In the genomic region with DNA sequence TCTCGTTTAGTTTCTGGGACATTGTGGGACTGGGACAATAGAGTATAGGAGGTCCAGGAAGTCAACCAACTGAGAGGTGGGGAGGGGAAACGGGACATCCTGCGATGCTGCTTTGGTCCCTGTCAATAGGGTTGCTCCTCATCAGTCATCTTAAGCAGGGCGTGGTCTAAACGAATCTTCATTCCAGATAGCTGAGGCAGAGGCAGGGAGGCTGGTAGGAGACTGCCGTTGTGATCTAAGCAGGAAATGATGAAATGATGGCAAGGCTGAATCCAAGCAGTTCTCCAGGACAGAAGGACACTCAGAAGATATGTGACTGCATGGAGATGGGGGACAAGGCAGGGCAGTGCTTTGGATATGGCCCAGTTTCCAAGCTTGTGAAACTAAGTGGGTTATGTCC, we compare ENCODE assay signal across 17 cellular contexts.
A peak's percentile ranks its signal among the peaks of the same experiment; 100 is the strongest.
DNase-seq lines count a peak whose midpoint lies in the region; ATAC-seq, FAIRE-seq and TF ChIP-seq lines count a peak whose summit lies in the region.
"Had no signal": no experiment of that assay in that cellular context is flagged by ENCODE, and none has a peak within 500 bp of the region (broad histone marks: within the 10 kb centered on the region; RNA-seq: fewer than 3 reads in every experiment).

No MANE protein-coding gene starts in this region.

- 95% methylated on average over 6 of the region's 6 CpGs; no CpG with 5 or more reads in 1 of the 2 experiments for WGBS in H1 (ENCODE audit: extremely low coverage in 1 of 2, insufficient coverage in 1 of 2, insufficient read length in 1 of 2, insufficient replicate concordance in 2 of 2, low coverage in 1 of 2, low lambda C conversion rate in 2 of 2, missing lambda C conversion rate in 1 of 2), 2 experiments

- no peaks in the 10 kb centered on the region for H3K23me2 ChIP-seq in H1 (ENCODE audit: low read depth, low read length)

- no peaks in the 10 kb centered on the region for H3K4me1 Mint-ChIP-seq in activated T-cell treated with anti-CD3 and anti-CD28 coated beads, Interleukin-2, amount 50 U/mL, for 4 hours (ENCODE audit: low read depth)
- H3K4me1 Mint-ChIP-seq: B cell, IgD-negative memory B cell had no signal

- H3K9ac ChIP-seq in PC-3 (ENCODE audit: low read length) (no peak overlapping the region), H1 (replicated peaks in 1 of 4; ENCODE audit: extremely low read depth in 1 of 4, low read depth in 3 of 4, low read length in 3 of 4) (no peak overlapping the region)

- ATAC-seq in PC-3, result no peak
- no peak for ATAC-seq in HG03135 (IDR thresholded peaks at IDR 0.05; ENCODE audit: unreplicated experiment)
- no peak for ATAC-seq in activated T-cell treated with anti-CD3 and anti-CD28 coated beads, Interleukin-2, amount 50 U/mL, for 4 hours

- TF ChIP-seq CTCF in PC-3 (conservative IDR thresholded peaks at IDR 0.05; ENCODE audit: low read depth, low read length), result no peak
- no peak for TF ChIP-seq CTCF in H1 (IDR thresholded peaks at IDR 0.05; ENCODE audit: control extremely low read depth in 1 of 3, insufficient read depth in 1 of 3, low read depth in 1 of 3, low read length in 3 of 3)

- no peak overlapping the region for H3K18ac ChIP-seq in H1 (ENCODE audit: extremely low read depth, low read length)

- H2BK120ac ChIP-seq in H1 (replicated peaks; ENCODE audit: low read depth, low read length), result no peak overlapping the region

- H3K27ac ChIP-seq in PC-3 (ENCODE audit: low read length), result no peak overlapping the region
- H3K27ac ChIP-seq in H1 (ENCODE audit: low read depth, low read length), result no peak overlapping the region

- H2AFZ ChIP-seq in PC-3 (ENCODE audit: low read length) (no peak overlapping the region), H1 (ENCODE audit: low read length) (no peak overlapping the region)

- intact Hi-C loops in PC-3 (cut with micrococcal nuclease), result no loop called here

- H3K9me2 ChIP-seq in PC-3 (replicated peaks; ENCODE audit: low read length), result no peaks in the 10 kb centered on the region

- CTCF ChIA-PET in PC-3 (lab: Charles Lee), result no interaction called here
- CTCF ChIA-PET in H1 (lab: Charles Lee; ENCODE audit: partially characterized antibody), result interaction anchor here (0.9 to 1.9 kb wide), 2 partner anchors 24 to 33 kb away, joined by 3 to 5 read pairs; no protein-coding TSS in a partner anchor

- TF ChIP-seq POLR2A in H1 (IDR thresholded peaks at IDR 0.05; ENCODE audit: control extremely low read depth in 1 of 2, low read depth in 2 of 2, low read length in 2 of 2), result no peak

- no peak for TF ChIP-seq EP300 in H1 (IDR thresholded peaks at IDR 0.05; ENCODE audit: borderline replicate concordance in 1 of 2, low read depth in 2 of 2, low read length in 2 of 2)

- H3K56ac ChIP-seq in H1 (replicated peaks; ENCODE audit: insufficient read length, low read depth, low read length), result no peak overlapping the region

- H3K9me3 Mint-ChIP-seq in activated T-cell treated with anti-CD3 and anti-CD28 coated beads, Interleukin-2, amount 50 U/mL, for 4 hours, result peaks cover 7% of the 10 kb centered on the region

- H3K36me3 ChIP-seq in PC-3 (ENCODE audit: low read depth, low read length) (no peaks in the 10 kb centered on the region), H1 (ENCODE audit: control insufficient read depth in 2 of 4, insufficient read depth in 4 of 4, low read length in 3 of 4) (no peaks in the 10 kb centered on the region)

- TF ChIP-seq RAD21 in H1 (IDR thresholded peaks at IDR 0.05 in 1 of 2, conservative IDR thresholded peaks at IDR 0.05 in 1 of 2; ENCODE audit: low read depth in 2 of 2, low read length in 2 of 2), result no peak

- H3F3A ChIP-seq in PC-3 (ENCODE audit: low read length, unreplicated experiment), result no peaks in the 10 kb centered on the region

- no peak overlapping the region for H3K4me3 Mint-ChIP-seq in activated T-cell treated with anti-CD3 and anti-CD28 coated beads, Interleukin-2, amount 50 U/mL, for 4 hours
- H3K4me3 Mint-ChIP-seq: B cell; CD4-positive, alpha-beta T cell; IgD-negative memory B cell had no signal

- H2BK5ac ChIP-seq in H1 (ENCODE audit: low read depth, low read length), result no peak overlapping the region

- no peak overlapping the region for H2BK15ac ChIP-seq in H1 (ENCODE audit: low read length)

- no peak for FAIRE-seq in H1 (lab: Jason Lieb, UNC)
- FAIRE-seq: A204.1, G401.6, GM19239 had no signal

- POLR2A ChIA-PET in PC-3 (lab: Charles Lee; ENCODE audit: unreplicated experiment) (no interaction called here), H1 (lab: Charles Lee; ENCODE audit: partially characterized antibody) (no interaction called here)

- DNase-seq in HT1080 (ENCODE audit: low read depth), result peak; percentile 31
- peak; percentile 18 for DNase-seq in PC-3
- no peak for DNase-seq in H1 (ENCODE audit: low read depth in 1 of 2, low spot score in 2 of 2)
- no peak for DNase-seq in stimulated activated CD4-positive, alpha-beta T cell treated with anti-CD3 and anti-CD28 coated beads, Interleukin-12 subunit alpha, Interleukin-12 subunit beta, amount 100 ng/mL, for 4 hours
- DNase-seq in mucosa of gallbladder (ENCODE audit: low spot score), result no peak
- DNase-seq in activated T-cell treated with anti-CD3 and anti-CD28 coated beads, Interleukin-2, amount 50 U/mL, for 4 hours, result no peak
- DNase-seq: C1 segment of cervical spinal cord; Calu3; CD4-positive, alpha-beta T cell; DMS 273 treated with DMSO at 0.1 percent for 48 hours; HCEC 1CT had no signal

- no peaks in the 10 kb centered on the region for H4K20me1 ChIP-seq in PC-3 (ENCODE audit: low read length)
- H4K20me1 ChIP-seq in H1 (replicated peaks in 1 of 2; ENCODE audit: control insufficient read depth in 1 of 2, insufficient read depth in 2 of 2, low read length in 2 of 2), result no peaks in the 10 kb centered on the region

- no peaks in the 10 kb centered on the region for H3K27me3 Mint-ChIP-seq in activated T-cell treated with anti-CD3 and anti-CD28 coated beads, Interleukin-2, amount 50 U/mL, for 4 hours (ENCODE audit: low read depth)
- H3K27me3 Mint-ChIP-seq: CD4-positive, alpha-beta T cell had no signal

- no peak overlapping the region for H3K23ac ChIP-seq in H1 (ENCODE audit: insufficient read length)

- no peak overlapping the region for H4K8ac ChIP-seq in H1 (ENCODE audit: extremely low read depth, insufficient read depth, low read length)

- H3K9me3 ChIP-seq in PC-3 (ENCODE audit: low read length) (no peaks in the 10 kb centered on the region), H1 (ENCODE audit: insufficient read depth in 2 of 2, low read depth in 1 of 2, low read length in 1 of 2) (no peaks in the 10 kb centered on the region)

- no peaks in the 10 kb centered on the region for H3K36me3 Mint-ChIP-seq in activated T-cell treated with anti-CD3 and anti-CD28 coated beads, Interleukin-2, amount 50 U/mL, for 4 hours (ENCODE audit: insufficient read depth)

- no peak overlapping the region; the same call in 1 of the 2 replicates for H2AK5ac ChIP-seq in H1 (ENCODE audit: low read depth, low read length)

- H3K4me2 ChIP-seq in PC-3 (ENCODE audit: low read length) (no peak overlapping the region), H1 (ENCODE audit: insufficient read depth in 1 of 2, low read depth in 2 of 2, low read length in 2 of 2) (no peak overlapping the region)

- peak overlapping the region; percentile 41; the same call in 1 of the 2 replicates for H2BK12ac ChIP-seq in H1 (ENCODE audit: low read depth, low read length)

- H4K5ac ChIP-seq in H1 (ENCODE audit: insufficient read length, low read depth, low read length), result no peak overlapping the region

- no peak overlapping the region for H3K14ac ChIP-seq in H1 (ENCODE audit: insufficient read length)

- no peak overlapping the region for H3K4ac ChIP-seq in H1 (replicated peaks; ENCODE audit: insufficient read length, low read depth, low read length)

- H3K79me1 ChIP-seq in H1 (ENCODE audit: low read depth, low read length), result no peaks in the 10 kb centered on the region

- H4K91ac ChIP-seq in H1 (replicated peaks; ENCODE audit: insufficient read length, low read length), result no peak overlapping the region

- no peak overlapping the region for H2BK20ac ChIP-seq in H1 (ENCODE audit: low read length)

- H3K27me3 ChIP-seq in PC-3 (ENCODE audit: low read length) (no peaks in the 10 kb centered on the region), H1 (replicated peaks in 1 of 4; ENCODE audit: control insufficient read depth in 3 of 4, extremely low read depth in 1 of 4, insufficient read depth in 3 of 4, low read length in 3 of 4) (no peaks in the 10 kb centered on the region; a peak in 1 of 7 replicates)

- H3K4me1 ChIP-seq in PC-3 (ENCODE audit: insufficient read depth, low read length) (no peaks in the 10 kb centered on the region), H1 (replicated peaks in 1 of 4; ENCODE audit: control insufficient read depth in 3 of 4, insufficient read depth in 4 of 4, low read length in 3 of 4) (no peaks in the 10 kb centered on the region; a peak in 1 of 7 replicates)

- BruUV-seq in PC-3 (replicated peaks; lab: Mats Ljungman, UMichigan), result no TSS peak

- H3K4me3 ChIP-seq in PC-3 (ENCODE audit: low read length) (no peak overlapping the region), H1 (ENCODE audit: extremely low read depth in 1 of 4, insufficient read depth in 2 of 4, low read depth in 3 of 4, low read length in 4 of 4) (no peak overlapping the region)

- no peaks in the 10 kb centered on the region for H3K79me2 ChIP-seq in PC-3 (ENCODE audit: low read length)
- no peaks in the 10 kb centered on the region for H3K79me2 ChIP-seq in H1 (ENCODE audit: control insufficient read depth in 1 of 2, insufficient read depth in 2 of 2, low read length in 2 of 2)

TF ChIP-seq in H1, 55 proteins besides CTCF, POLR2A, EP300 and RAD21:
- TF ChIP-seq SUZ12 (IDR thresholded peaks at IDR 0.05; ENCODE audit: low read length) (no peak), JUND (IDR thresholded peaks at IDR 0.05; ENCODE audit: low read length) (no peak), HDAC6 (IDR thresholded peaks at IDR 0.05; ENCODE audit: low read depth, low read length) (no peak), JUN (IDR thresholded peaks at IDR 0.05; ENCODE audit: low read depth, low read length) (no peak), KDM1A (IDR thresholded peaks at IDR 0.05; ENCODE audit: borderline replicate concordance, low read length) (no peak), FOSL1 (IDR thresholded peaks at IDR 0.05; ENCODE audit: insufficient read depth, low read depth, low read length) (no peak), POLR2AphosphoS5 (IDR thresholded peaks at IDR 0.05; ENCODE audit: low read depth, low read length) (no peak), BCL11A (IDR thresholded peaks at IDR 0.05; ENCODE audit: low read depth in 2 of 2, low read length in 2 of 2) (no peak), E2F6 (IDR thresholded peaks at IDR 0.05) (no peak), SP1 (IDR thresholded peaks at IDR 0.05; ENCODE audit: low read depth, low read length) (no peak)

Comparison
In these comparisons a context has a peak if more than half of its experiments do, and no peak if none do; other contexts are left out.
1. DNase-seq: peak in HT1080 (single experiment) and PC-3 (single experiment); none in H1 (0 of 2), stimulated activated CD4-positive, alpha-beta T cell treated with anti-CD3 and anti-CD28 coated beads, Interleukin-12 subunit alpha, Interleukin-12 subunit beta, amount 100 ng/mL, for 4 hours (single experiment), mucosa of gallbladder (single experiment) and activated T-cell treated with anti-CD3 and anti-CD28 coated beads, Interleukin-2, amount 50 U/mL, for 4 hours (single experiment).